In the genomic region with DNA sequence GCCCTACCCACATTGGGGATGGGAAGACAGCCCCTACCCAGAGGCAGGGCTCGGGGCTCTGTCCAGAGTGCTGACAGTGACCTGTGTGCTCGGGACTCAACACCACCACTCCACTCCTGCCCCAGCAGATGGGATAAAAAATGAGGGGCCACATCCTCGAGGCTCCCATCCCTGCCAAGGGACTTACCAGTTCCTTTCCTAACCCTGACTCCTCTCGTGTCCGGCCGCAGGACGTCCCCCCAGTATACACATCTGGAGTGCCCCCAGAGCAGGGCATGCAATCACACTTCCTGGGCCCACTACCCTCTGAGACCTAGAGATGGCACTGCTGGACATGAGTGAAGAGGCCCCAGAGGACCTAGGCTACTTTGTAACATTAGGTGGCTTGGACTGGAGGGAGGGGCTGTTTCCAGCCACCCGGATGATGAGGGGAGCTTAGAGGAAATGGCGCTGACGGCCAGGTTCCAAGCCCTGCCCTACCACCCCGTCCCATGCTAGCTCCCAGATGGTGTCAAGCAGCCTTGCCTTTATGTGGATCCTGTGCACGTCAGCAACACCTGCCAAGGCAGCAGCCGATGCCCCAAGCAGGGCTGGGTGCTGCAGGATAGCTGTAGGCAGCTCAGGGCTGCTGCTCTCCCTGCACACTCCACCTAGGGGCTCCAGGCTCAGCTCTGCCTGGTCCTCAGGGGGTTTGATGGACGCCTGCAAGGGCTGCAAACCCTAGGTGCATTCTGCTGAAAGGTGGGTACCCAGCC, we compare ENCODE assay signal across 11 cellular contexts.
A peak's percentile ranks its signal among the peaks of the same experiment; 100 is the strongest.
DNase-seq lines count a peak whose midpoint lies in the region; ATAC-seq, FAIRE-seq and TF ChIP-seq lines count a peak whose summit lies in the region.
"Had no signal": no experiment of that assay in that cellular context is flagged by ENCODE, and none has a peak within 500 bp of the region (broad histone marks: within the 10 kb centered on the region; RNA-seq: fewer than 3 reads in every experiment).

No MANE protein-coding gene starts in this region.

- H3K4me3 ChIP-seq in endodermal cell (ENCODE audit: low read length) (no peak overlapping the region), pancreas (no peak overlapping the region)
- H3K4me3 ChIP-seq: lung had no signal

- peaks cover 21% of the 10 kb centered on the region for H3K36me3 Mint-ChIP-seq in endodermal cell (ENCODE audit: low read depth)
- no peaks in the 10 kb centered on the region for H3K36me3 Mint-ChIP-seq in activated CD4-positive, alpha-beta memory T cell treated with anti-CD3 and anti-CD28 coated beads, Interleukin-2, amount 10 ng/mL, durations not matched to agents 7 days and 5 days (ENCODE audit: low read depth)

- no peak overlapping the region for H3K9ac ChIP-seq in endodermal cell (ENCODE audit: extremely low read depth, low read length, poor library complexity, severe bottlenecking)

- 66 to 70% methylated on average over 10 to 14 of the region's 14 CpGs for WGBS in endodermal cell (ENCODE audit: insufficient coverage in 1 of 2, insufficient read length in 1 of 2), 2 experiments
- 29 to 48% methylated on average over 14 of the region's 14 CpGs for WGBS in pancreas, 2 donors

- H3K4me1 Mint-ChIP-seq in endodermal cell: no peaks in the 10 kb centered on the region
- no peaks in the 10 kb centered on the region for H3K4me1 Mint-ChIP-seq in activated CD4-positive, alpha-beta memory T cell treated with anti-CD3 and anti-CD28 coated beads, Interleukin-2, amount 10 ng/mL, durations not matched to agents 7 days and 5 days

- H3K9me3 Mint-ChIP-seq in endodermal cell: no peaks in the 10 kb centered on the region
- no peaks in the 10 kb centered on the region for H3K9me3 Mint-ChIP-seq in activated CD4-positive, alpha-beta memory T cell treated with anti-CD3 and anti-CD28 coated beads, Interleukin-2, amount 10 ng/mL, durations not matched to agents 7 days and 5 days

- DNase-seq in NCI-H510A treated with DMSO at 0.1 percent for 48 hours (lab: John Stamatoyannopoulos, UW) (peak; percentile 67), NCI-H510A (lab: John Stamatoyannopoulos, UW) (no peak), NCI-H524 (lab: John Stamatoyannopoulos, UW) (peak; percentile 87 to 98), endodermal cell (peak; percentile 90), pancreas (peak in 2 of 6 donors; percentile 52 to 56), NCI-H774 (lab: John Stamatoyannopoulos, UW) (no peak)
- no peak for DNase-seq in activated CD4-positive, alpha-beta memory T cell treated with anti-CD3 and anti-CD28 coated beads, Interleukin-2, amount 10 ng/mL, durations not matched to agents 7 days and 5 days
- DNase-seq: NCI-H526 treated with DMSO at 0.1 percent for 48 hours had no signal

- H3K27ac ChIP-seq in endodermal cell (ENCODE audit: low read depth, low read length) (no peak overlapping the region), pancreas (no peak overlapping the region)

- H3K27me3 Mint-ChIP-seq in endodermal cell (ENCODE audit: insufficient read depth): peaks cover 21% of the 10 kb centered on the region
- peaks cover 3% of the 10 kb centered on the region for H3K27me3 Mint-ChIP-seq in activated CD4-positive, alpha-beta memory T cell treated with anti-CD3 and anti-CD28 coated beads, Interleukin-2, amount 10 ng/mL, durations not matched to agents 7 days and 5 days

- POLR2A ChIA-PET in activated CD4-positive, alpha-beta memory T cell treated with anti-CD3 and anti-CD28 coated beads, Interleukin-2, amount 10 ng/mL, durations not matched to agents 7 days and 5 days (lab: Charles Lee): no interaction called here

- no peak for FAIRE-seq in pancreas (lab: Jason Lieb, UNC)
- FAIRE-seq: urothelium cell line had no signal

- no peak overlapping the region for H3K4me3 Mint-ChIP-seq in endodermal cell
- H3K4me3 Mint-ChIP-seq in activated CD4-positive, alpha-beta memory T cell treated with anti-CD3 and anti-CD28 coated beads, Interleukin-2, amount 10 ng/mL, durations not matched to agents 7 days and 5 days: no peak overlapping the region

- CTCF ChIA-PET in activated CD4-positive, alpha-beta memory T cell treated with anti-CD3 and anti-CD28 coated beads, Interleukin-2, amount 10 ng/mL, durations not matched to agents 7 days and 5 days (lab: Charles Lee): no interaction called here

- no peaks in the 10 kb centered on the region for H3K36me3 ChIP-seq in endodermal cell (ENCODE audit: control insufficient read depth, insufficient read depth, low read length)
- peaks cover 0 to 33% (median 14%) of the 10 kb centered on the region in 3 donors for H3K36me3 ChIP-seq in pancreas

- H3K27me3 ChIP-seq in endodermal cell (ENCODE audit: control insufficient read depth, insufficient read depth, low read length, poor library complexity, severe bottlenecking) (peaks cover 10% of the 10 kb centered on the region), pancreas (no peaks in the 10 kb centered on the region)

- H3K9me3 ChIP-seq in endodermal cell (ENCODE audit: control insufficient read depth, low read length) (no peaks in the 10 kb centered on the region), pancreas (no peaks in the 10 kb centered on the region)

- H3K27ac Mint-ChIP-seq in endodermal cell: no peak overlapping the region
- no peak overlapping the region for H3K27ac Mint-ChIP-seq in activated CD4-positive, alpha-beta memory T cell treated with anti-CD3 and anti-CD28 coated beads, Interleukin-2, amount 10 ng/mL, durations not matched to agents 7 days and 5 days

- TF ChIP-seq CTCF in endodermal cell (conservative IDR thresholded peaks at IDR 0.05) (peak; percentile 49), pancreas (IDR thresholded peaks at IDR 0.05) (no peak)

- intact Hi-C loops in pancreas (cut with DNase I): no loop called here

- ATAC-seq in pancreas: peak; percentile 15 to 46 (median 40)
- no peak for ATAC-seq in GM18498 (IDR thresholded peaks at IDR 0.05; ENCODE audit: unreplicated experiment)

- H3K4me1 ChIP-seq in endodermal cell (ENCODE audit: control insufficient read depth, insufficient read depth, low read length) (no peaks in the 10 kb centered on the region), pancreas (no peaks in the 10 kb centered on the region)

Comparison
In these comparisons a context has a peak if more than half of its experiments do, and no peak if none do; other contexts are left out.
1. DNase-seq: peak in NCI-H510A treated with DMSO at 0.1 percent for 48 hours (single experiment), NCI-H524 (2 of 2) and endodermal cell (single experiment); none in NCI-H510A (single experiment), NCI-H774 (single experiment) and activated CD4-positive, alpha-beta memory T cell treated with anti-CD3 and anti-CD28 coated beads, Interleukin-2, amount 10 ng/mL, durations not matched to agents 7 days and 5 days (single experiment).